ENCODE assay signal across 15 cellular contexts in genomic region chr11:88105952-88106351, GRCh38.
"Had no signal": no experiment of that assay in that cellular context is flagged by ENCODE, and none has a peak within 500 bp of the region (broad histone marks: within the 10 kb centered on the region; RNA-seq: fewer than 3 reads in every experiment).

No MANE protein-coding gene starts in this region.

- H3K4me3 Mint-ChIP-seq: activated CD4-positive, alpha-beta memory T cell treated with anti-CD3 and anti-CD28 coated beads, Interleukin-2, amount 10 ng/mL, durations not matched to agents 7 days and 5 days; activated T-cell treated with anti-CD3 and anti-CD28 coated beads, Interleukin-2, amount 50 U/mL, for 72 hours; neural crest cell; stimulated activated naive CD8-positive, alpha-beta T cell treated with anti-CD3 and anti-CD28 coated beads, Interleukin-15, Interleukin-2, amounts not matched to agents 100 ng/mL and 50 ng/mL, for 24 hours had no signal

- H3K9me3 ChIP-seq: esophagus squamous epithelium had no signal

- H3K4me1 ChIP-seq: left ventricle myocardium inferior had no signal

- H3K27ac ChIP-seq: cardiac muscle cell, esophagus squamous epithelium, left ventricle myocardium inferior, VCaP had no signal

- H3K9me3 Mint-ChIP-seq: activated CD4-positive, alpha-beta memory T cell treated with anti-CD3 and anti-CD28 coated beads, Interleukin-2, amount 10 ng/mL, durations not matched to agents 7 days and 5 days had no signal

- H3K4me3 ChIP-seq: cardiac muscle cell, esophagus squamous epithelium, left ventricle myocardium inferior had no signal

- H3K27ac Mint-ChIP-seq: activated CD4-positive, alpha-beta memory T cell treated with anti-CD3 and anti-CD28 coated beads, Interleukin-2, amount 10 ng/mL, durations not matched to agents 7 days and 5 days; activated T-cell treated with anti-CD3 and anti-CD28 coated beads, Interleukin-2, amount 50 U/mL, for 72 hours; stimulated activated naive CD8-positive, alpha-beta T cell treated with anti-CD3 and anti-CD28 coated beads, Interleukin-15, Interleukin-2, amounts not matched to agents 100 ng/mL and 50 ng/mL, for 24 hours had no signal

- H3K36me3 ChIP-seq: cardiac muscle cell, left ventricle myocardium inferior had no signal

- H3K4me1 Mint-ChIP-seq: activated CD4-positive, alpha-beta memory T cell treated with anti-CD3 and anti-CD28 coated beads, Interleukin-2, amount 10 ng/mL, durations not matched to agents 7 days and 5 days had no signal

- DNase-seq: activated CD4-positive, alpha-beta memory T cell treated with anti-CD3 and anti-CD28 coated beads, Interleukin-2, amount 10 ng/mL, durations not matched to agents 7 days and 5 days; activated gamma-delta T cell treated with Interleukin-2 at 50 U/mL for 16 hours; activated T-cell treated with anti-CD3 and anti-CD28 coated beads, Interleukin-2, amount 50 U/mL, for 72 hours; esophagus squamous epithelium; foreskin fibroblast; head of caudate nucleus; left ventricle myocardium inferior; mesenchymal stem cell; stimulated activated CD4-positive, alpha-beta T cell treated with anti-CD3 and anti-CD28 coated beads, Interleukin-15, amount 100 ng/mL, for 24 hours; stimulated activated CD4-positive, alpha-beta T cell treated with anti-CD3 and anti-CD28 coated beads, Interleukin-4, amount 100 ng/mL, for 24 hours; T1000 had no signal

- H3K27me3 ChIP-seq: cardiac muscle cell, esophagus squamous epithelium had no signal
